Comparison of ENCODE assay signal across 34 cellular contexts in the genomic region with DNA sequence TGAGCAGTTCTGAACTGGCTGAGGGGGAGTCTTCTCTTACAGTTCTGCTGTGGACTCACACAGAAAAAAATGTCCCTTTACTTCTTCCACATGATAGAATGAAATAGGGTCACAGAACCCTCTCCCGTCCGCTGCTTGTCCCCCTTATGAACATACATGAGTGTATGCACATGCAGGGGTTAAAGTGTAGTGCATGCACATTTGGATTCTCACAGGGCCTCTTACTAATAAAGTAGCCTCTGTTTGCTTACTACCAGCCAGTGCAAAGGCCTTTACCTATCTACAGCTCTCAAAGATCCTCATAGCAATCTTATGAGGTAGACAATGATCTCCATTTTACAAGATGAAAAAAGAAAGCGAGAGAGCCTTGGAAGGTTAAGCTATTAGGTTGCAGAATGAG.
"Had no signal": no experiment of that assay in that cellular context is flagged by ENCODE, and none has a peak within 500 bp of the region (broad histone marks: within the 10 kb centered on the region; RNA-seq: fewer than 3 reads in every experiment).

No MANE protein-coding gene starts in this region.

- H3K9me3 Mint-ChIP-seq: activated CD4-positive, alpha-beta memory T cell treated with anti-CD3 and anti-CD28 coated beads for 36 hours; activated CD4-positive, alpha-beta T cell treated with anti-CD3 and anti-CD28 coated beads, Interleukin-2, amount 10 ng/mL, durations not matched to agents 24 days and 14 days; activated naive CD4-positive, alpha-beta T cell treated with anti-CD3 and anti-CD28 coated beads, Interleukin-2, amount 10 ng/mL, durations not matched to agents 7 days and 5 days; activated naive CD4-positive, alpha-beta T cell treated with anti-CD3 and anti-CD28 coated beads, Interleukin-2, amount 50 U/mL, for 72 hours; activated naive CD8-positive, alpha-beta T cell treated with anti-CD3 and anti-CD28 coated beads, Interleukin-2, amount 10 ng/mL, durations not matched to agents 7 days and 5 days; activated T-helper 17 cell treated with anti-CD3 and anti-CD28 coated beads, Interleukin-2, amount 50 U/mL, for 72 hours; brain; dendritic cell treated with granulocyte-macrophage colony-stimulating factor and Interleukin-4, amounts not matched to agents 40 ng/mL and 50 ng/mL, for 4 days; T-helper 2 cell treated with Interferon-gamma antibody and Interleukin-4, amounts not matched to agents 5 μg/mL and 100 μg/mL, for 36 hours had no signal

- H3K4me1 Mint-ChIP-seq: activated CD4-positive, alpha-beta T cell treated with anti-CD3 and anti-CD28 coated beads for 36 hours; activated CD4-positive, alpha-beta T cell treated with anti-CD3 and anti-CD28 coated beads, Interleukin-2, amount 10 ng/mL, durations not matched to agents 24 days and 14 days; activated CD8-positive, alpha-beta memory T cell treated with anti-CD3 and anti-CD28 coated beads, Interleukin-2, amount 10 ng/mL, durations not matched to agents 7 days and 5 days; activated naive CD4-positive, alpha-beta T cell treated with anti-CD3 and anti-CD28 coated beads, Interleukin-2, amount 10 ng/mL, durations not matched to agents 7 days and 5 days; activated naive CD8-positive, alpha-beta T cell treated with anti-CD3 and anti-CD28 coated beads, Interleukin-2, amount 10 ng/mL, durations not matched to agents 7 days and 5 days; activated T-helper 17 cell treated with anti-CD3 and anti-CD28 coated beads, Interleukin-2, amount 50 U/mL, for 72 hours; brain had no signal

- H3K36me3 ChIP-seq: ascending aorta, breast epithelium, cardiac muscle cell, esophagus muscularis mucosa, gastrocnemius medialis had no signal

- H3K27me3 Mint-ChIP-seq: activated CD4-positive, alpha-beta memory T cell treated with anti-CD3 and anti-CD28 coated beads for 36 hours; activated CD4-positive, alpha-beta T cell treated with anti-CD3 and anti-CD28 coated beads for 36 hours; activated CD4-positive, alpha-beta T cell treated with anti-CD3 and anti-CD28 coated beads, Interleukin-2, amount 10 ng/mL, durations not matched to agents 24 days and 14 days; activated CD8-positive, alpha-beta memory T cell treated with anti-CD3 and anti-CD28 coated beads, Interleukin-2, amount 10 ng/mL, durations not matched to agents 7 days and 5 days had no signal

- H3K27me3 ChIP-seq: ascending aorta, breast epithelium, cardiac muscle cell, dorsolateral prefrontal cortex, gastrocnemius medialis had no signal

- H3K27ac Mint-ChIP-seq: activated CD4-positive, alpha-beta memory T cell treated with anti-CD3 and anti-CD28 coated beads for 36 hours; activated CD4-positive, alpha-beta T cell treated with anti-CD3 and anti-CD28 coated beads for 36 hours; activated CD4-positive, alpha-beta T cell treated with anti-CD3 and anti-CD28 coated beads, Interleukin-2, amount 10 ng/mL, durations not matched to agents 24 days and 14 days; activated CD8-positive, alpha-beta memory T cell treated with anti-CD3 and anti-CD28 coated beads, Interleukin-2, amount 10 ng/mL, durations not matched to agents 7 days and 5 days; activated CD8-positive, alpha-beta T cell treated with anti-CD3 and anti-CD28 coated beads, Interleukin-2, amount 10 ng/mL, durations not matched to agents 7 days and 5 days; activated naive CD4-positive, alpha-beta T cell treated with anti-CD3 and anti-CD28 coated beads, Interleukin-2, amount 10 ng/mL, durations not matched to agents 7 days and 5 days; activated naive CD4-positive, alpha-beta T cell treated with anti-CD3 and anti-CD28 coated beads, Interleukin-2, amount 50 U/mL, for 72 hours; activated naive CD8-positive, alpha-beta T cell treated with anti-CD3 and anti-CD28 coated beads, Interleukin-2, amount 10 ng/mL, durations not matched to agents 7 days and 5 days; activated T-helper 17 cell treated with anti-CD3 and anti-CD28 coated beads, Interleukin-2, amount 50 U/mL, for 72 hours; brain; dendritic cell treated with granulocyte-macrophage colony-stimulating factor and Interleukin-4, amounts not matched to agents 40 ng/mL and 50 ng/mL, for 4 days; T-helper 17 cell; T-helper 2 cell treated with Interferon-gamma antibody and Interleukin-4, amounts not matched to agents 5 μg/mL and 100 μg/mL, for 36 hours had no signal

- H3K9me3 ChIP-seq: ascending aorta, breast epithelium, esophagus muscularis mucosa, gastrocnemius medialis had no signal

- H3K27ac ChIP-seq: ascending aorta, breast epithelium, cardiac muscle cell, coronary artery, dorsolateral prefrontal cortex, esophagus muscularis mucosa, foreskin keratinocyte, gastrocnemius medialis had no signal

- ATAC-seq: activated CD4-positive, alpha-beta T cell treated with anti-CD3 and anti-CD28 coated beads for 36 hours; activated CD8-positive, alpha-beta memory T cell treated with anti-CD3 and anti-CD28 coated beads, Interleukin-2, amount 10 ng/mL, durations not matched to agents 7 days and 5 days; activated CD8-positive, alpha-beta T cell treated with anti-CD3 and anti-CD28 coated beads, Interleukin-2, amount 10 ng/mL, durations not matched to agents 7 days and 5 days; activated naive CD4-positive, alpha-beta T cell treated with anti-CD3 and anti-CD28 coated beads, Interleukin-2, amount 50 U/mL, for 72 hours; activated T-helper 17 cell treated with anti-CD3 and anti-CD28 coated beads, Interleukin-2, amount 50 U/mL, for 72 hours; foreskin keratinocyte; gastrocnemius medialis; T-helper 17 cell had no signal

- H3K4me3 Mint-ChIP-seq: activated CD4-positive, alpha-beta memory T cell treated with anti-CD3 and anti-CD28 coated beads for 36 hours; activated CD4-positive, alpha-beta T cell treated with anti-CD3 and anti-CD28 coated beads for 36 hours; activated CD4-positive, alpha-beta T cell treated with anti-CD3 and anti-CD28 coated beads, Interleukin-2, amount 10 ng/mL, durations not matched to agents 24 days and 14 days; activated CD8-positive, alpha-beta memory T cell treated with anti-CD3 and anti-CD28 coated beads, Interleukin-2, amount 10 ng/mL, durations not matched to agents 7 days and 5 days; activated CD8-positive, alpha-beta T cell treated with anti-CD3 and anti-CD28 coated beads, Interleukin-2, amount 10 ng/mL, durations not matched to agents 7 days and 5 days; activated naive CD4-positive, alpha-beta T cell treated with anti-CD3 and anti-CD28 coated beads, Interleukin-2, amount 10 ng/mL, durations not matched to agents 7 days and 5 days; activated naive CD8-positive, alpha-beta T cell treated with anti-CD3 and anti-CD28 coated beads, Interleukin-2, amount 10 ng/mL, durations not matched to agents 7 days and 5 days; activated T-helper 17 cell treated with anti-CD3 and anti-CD28 coated beads, Interleukin-2, amount 50 U/mL, for 72 hours; brain; dendritic cell treated with granulocyte-macrophage colony-stimulating factor and Interleukin-4, amounts not matched to agents 40 ng/mL and 50 ng/mL, for 4 days; T-helper 17 cell; T-helper 2 cell treated with Interferon-gamma antibody and Interleukin-4, amounts not matched to agents 5 μg/mL and 100 μg/mL, for 36 hours had no signal

- H3K4me3 ChIP-seq: ascending aorta, breast epithelium, cardiac muscle cell, coronary artery, dorsolateral prefrontal cortex, esophagus muscularis mucosa, gastrocnemius medialis had no signal

- H3K36me3 Mint-ChIP-seq: activated CD4-positive, alpha-beta memory T cell treated with anti-CD3 and anti-CD28 coated beads for 36 hours; activated CD8-positive, alpha-beta memory T cell treated with anti-CD3 and anti-CD28 coated beads, Interleukin-2, amount 10 ng/mL, durations not matched to agents 7 days and 5 days; activated naive CD4-positive, alpha-beta T cell treated with anti-CD3 and anti-CD28 coated beads, Interleukin-2, amount 10 ng/mL, durations not matched to agents 7 days and 5 days; activated naive CD4-positive, alpha-beta T cell treated with anti-CD3 and anti-CD28 coated beads, Interleukin-2, amount 50 U/mL, for 72 hours; activated naive CD8-positive, alpha-beta T cell treated with anti-CD3 and anti-CD28 coated beads, Interleukin-2, amount 10 ng/mL, durations not matched to agents 7 days and 5 days; brain had no signal

- H3K4me1 ChIP-seq: ascending aorta, breast epithelium, esophagus muscularis mucosa, foreskin keratinocyte, gastrocnemius medialis had no signal

- DNase-seq: activated CD4-positive, alpha-beta memory T cell treated with anti-CD3 and anti-CD28 coated beads for 36 hours; activated CD4-positive, alpha-beta T cell treated with anti-CD3 and anti-CD28 coated beads for 36 hours; activated CD4-positive, alpha-beta T cell treated with anti-CD3 and anti-CD28 coated beads, Interleukin-2, amount 10 ng/mL, durations not matched to agents 24 days and 14 days; activated CD4-positive, CD25-positive, alpha-beta regulatory T cell; activated CD4-positive, CD25-positive, alpha-beta regulatory T cell treated with anti-CD3 and anti-CD28 coated beads, Interleukin-2, amount 50 U/mL, for 72 hours; activated CD8-positive, alpha-beta memory T cell treated with anti-CD3 and anti-CD28 coated beads, Interleukin-2, amount 10 ng/mL, durations not matched to agents 7 days and 5 days; activated CD8-positive, alpha-beta memory T cell treated with anti-CD3 and anti-CD28 coated beads, Interleukin-2, amount 50 U/mL, for 4 hours; activated CD8-positive, alpha-beta T cell treated with anti-CD3 and anti-CD28 coated beads, Interleukin-2, amount 10 ng/mL, durations not matched to agents 7 days and 5 days; activated gamma-delta T cell; activated naive CD4-positive, alpha-beta T cell; activated naive CD4-positive, alpha-beta T cell treated with anti-CD3 and anti-CD28 coated beads, Interleukin-2, amount 10 ng/mL, durations not matched to agents 7 days and 5 days; activated naive CD8-positive, alpha-beta T cell treated with anti-CD3 and anti-CD28 coated beads, Interleukin-2, amount 10 ng/mL, durations not matched to agents 7 days and 5 days; activated T-cell treated with anti-CD3 and anti-CD28 coated beads, Interleukin-2, amount 50 U/mL, for 1 hour; central memory CD4-positive, alpha-beta T cell; cerebellar nuclear complex; effector memory CD4-positive, alpha-beta T cell; erythroblast; foreskin keratinocyte; gastrocnemius medialis; glutamatergic neuron; T-helper 1 cell; T-helper 17 cell; T1000 had no signal
